Comparison of ENCODE assay signal across 7 cellular contexts in the genomic region with DNA sequence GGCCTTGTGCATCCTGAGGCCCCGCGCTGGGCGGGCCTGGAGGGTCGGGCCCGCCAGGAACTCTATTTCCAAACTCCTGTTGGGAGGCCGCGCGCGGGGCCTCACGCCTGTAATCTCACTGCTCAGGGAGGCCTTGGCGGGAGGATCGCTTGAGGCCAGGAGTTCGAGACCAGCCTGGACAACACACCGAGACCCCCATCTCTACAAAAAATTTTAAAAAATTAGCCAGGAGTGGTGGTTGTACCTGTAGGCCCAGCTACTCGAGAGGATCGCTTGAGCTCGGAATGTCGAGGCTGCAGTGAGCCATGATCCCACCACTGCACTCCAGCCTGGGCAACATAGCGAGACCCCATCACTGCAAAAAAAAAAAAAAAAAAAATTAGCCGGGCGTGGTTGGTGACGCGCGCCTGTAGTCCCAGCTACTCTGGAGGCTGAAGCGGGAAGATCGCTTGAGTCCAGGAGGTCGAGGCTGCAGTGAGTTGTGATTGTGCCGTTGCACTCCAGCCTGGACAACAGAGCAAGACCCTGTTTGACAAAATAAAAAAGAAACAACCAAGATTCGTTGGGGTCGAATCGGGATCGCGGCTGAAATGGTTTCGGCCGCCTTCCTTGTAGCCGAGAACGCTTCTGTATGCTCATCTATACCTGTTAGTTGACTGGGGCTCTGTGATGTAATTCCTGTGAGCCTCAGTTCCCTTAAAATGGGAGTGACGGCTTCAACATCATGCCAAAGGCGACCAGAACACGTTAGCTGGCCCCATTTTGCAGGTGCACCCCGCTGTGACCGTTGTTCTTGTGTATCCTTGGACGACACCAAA. TPM values are rescaled to one million over a fixed set of nuclear protein-coding genes. Genes with fewer than 3 reads are reported as not detected.
A peak's percentile ranks its signal among the peaks of the same experiment; 100 is the strongest.
DNase-seq lines count a peak whose midpoint lies in the region; ATAC-seq and TF ChIP-seq lines count a peak whose summit lies in the region.

No MANE protein-coding gene starts in this region.

- H3K4me3 Mint-ChIP-seq in activated T-helper 17 cell treated with anti-CD3 and anti-CD28 coated beads, Interleukin-2, amount 50 U/mL, for 72 hours, result peak overlapping the region; percentile 95

- H3K4me3 ChIP-seq in HL-60 (replicated peaks; ENCODE audit: insufficient read depth, low read length), result peak overlapping the region; percentile 78
- H3K4me3 ChIP-seq in iPS-11a (ENCODE audit: low read depth, low read length), result peak overlapping the region; percentile 71
- peak overlapping the region; percentile 74 to 99 (median 91) for H3K4me3 ChIP-seq in stomach

- H3K27me3 ChIP-seq in HL-60 (ENCODE audit: insufficient read depth, poor library complexity, severe bottlenecking) (no peaks in the 10 kb centered on the region), stomach (no peaks in the 10 kb centered on the region)

- no peak for ATAC-seq in activated T-helper 17 cell treated with anti-CD3 and anti-CD28 coated beads, Interleukin-2, amount 50 U/mL, for 72 hours (replicated peaks)
- no peak for ATAC-seq in HG02678 (IDR thresholded peaks at IDR 0.05; ENCODE audit: unreplicated experiment)
- ATAC-seq in GM19452 (IDR thresholded peaks at IDR 0.05; ENCODE audit: unreplicated experiment), result no peak

- no peaks in the 10 kb centered on the region for H3K27me3 Mint-ChIP-seq in activated T-helper 17 cell treated with anti-CD3 and anti-CD28 coated beads, Interleukin-2, amount 50 U/mL, for 72 hours

- H3K9me3 Mint-ChIP-seq in activated T-helper 17 cell treated with anti-CD3 and anti-CD28 coated beads, Interleukin-2, amount 50 U/mL, for 72 hours, result no peaks in the 10 kb centered on the region

- H3K36me3 ChIP-seq in stomach, result peaks cover 12 to 31% (median 25%) of the 10 kb centered on the region in 4 donors

- no peaks in the 10 kb centered on the region for H3K9me3 ChIP-seq in stomach

- peaks cover 68 to 87% (median 86%) of the 10 kb centered on the region in 4 donors for H3K4me1 ChIP-seq in stomach

- H3K4me1 Mint-ChIP-seq in activated T-helper 17 cell treated with anti-CD3 and anti-CD28 coated beads, Interleukin-2, amount 50 U/mL, for 72 hours, result peaks cover 46% of the 10 kb centered on the region

- TF ChIP-seq POLR2A in stomach (IDR thresholded peaks at IDR 0.05), result no peak

- no peak for TF ChIP-seq EP300 in stomach (IDR thresholded peaks at IDR 0.05)

- TF ChIP-seq CTCF in HL-60 (IDR thresholded peaks at IDR 0.05; ENCODE audit: insufficient read depth, low read length) (no peak), stomach (IDR thresholded peaks at IDR 0.05) (no peak)

- H3K27ac ChIP-seq in HL-60 (replicated peaks), result peak overlapping the region; percentile 98
- H3K27ac ChIP-seq in stomach, result peak overlapping the region; percentile 92 to 99 (median 99)

- H3K36me3 Mint-ChIP-seq in activated T-helper 17 cell treated with anti-CD3 and anti-CD28 coated beads, Interleukin-2, amount 50 U/mL, for 72 hours (ENCODE audit: low read depth), result peaks cover 77% of the 10 kb centered on the region

- peak overlapping the region; percentile 98 for H3K27ac Mint-ChIP-seq in activated T-helper 17 cell treated with anti-CD3 and anti-CD28 coated beads, Interleukin-2, amount 50 U/mL, for 72 hours

- 38 to 60% (median 42%) methylated on average over 29 to 43 of the region's 43 CpGs for WGBS in stomach, 5 donors

- intact Hi-C loops in stomach (cut with DNase I; ENCODE audit: low total_unique reads), result loop anchor here (10.0 kb wide), 1 partner anchor 88 kb away; a partner anchor contains a TSS

- DNase-seq in HL-60 (ENCODE audit: low read depth in 1 of 2, low spot score in 1 of 2) (no peak), stomach (no peak), NCI-H146 (lab: John Stamatoyannopoulos, UW) (no peak)

RNA-seq across cellular contexts. Expression of a gene that starts 0.6 kb away (rescaled TPM):
- 100 to 1,000 TPM in 1 of 2 donors, 10 to 100 TPM in 1; 99.5 to 119 TPM for total RNA-seq in activated T-helper 17 cell treated with anti-CD3 and anti-CD28 coated beads, Interleukin-2, amount 50 U/mL, for 72 hours
- 100 to 1,000 TPM in 1 of 5 donors, 10 to 100 TPM in 4; 25.8 to 214 (median 33.9) TPM for total RNA-seq in stomach
- polyA plus RNA-seq in stomach, result 10 to 100 TPM; 33.3 to 42.4 (median 40.2) TPM

RNA-seq across cellular contexts. Expression of a gene that starts 1.1 kb away (rescaled TPM):
- 10 to 100 TPM; 45.8 to 74.8 TPM for total RNA-seq in activated T-helper 17 cell treated with anti-CD3 and anti-CD28 coated beads, Interleukin-2, amount 50 U/mL, for 72 hours
- 100 to 1,000 TPM in 2 of 5 donors, 10 to 100 TPM in 3; 22.2 to 459 (median 96.9) TPM for total RNA-seq in stomach
- 100 to 1,000 TPM; 113 to 173 (median 132) TPM for polyA plus RNA-seq in stomach

RNA-seq across cellular contexts. Expression of a gene that starts 11.9 kb away (rescaled TPM):
- 1 to 10 TPM; 2.0 to 6.1 TPM for total RNA-seq in activated T-helper 17 cell treated with anti-CD3 and anti-CD28 coated beads, Interleukin-2, amount 50 U/mL, for 72 hours
- total RNA-seq in stomach, result 1 to 10 TPM in 2 of 5 donors, under 1 TPM in 1, not detected in 2; 0.45 to 2.0 (median 1.1) TPM
- 1 to 10 TPM in 1 of 3 donors, under 1 TPM in 2; 0.50 to 1.5 (median 0.61) TPM for polyA plus RNA-seq in stomach

RNA-seq across cellular contexts. Expression of a gene that starts 19.0 kb away (rescaled TPM):
- 1 to 10 TPM in 1 of 2 donors, under 1 TPM in 1; 0.61 to 1.0 TPM for total RNA-seq in activated T-helper 17 cell treated with anti-CD3 and anti-CD28 coated beads, Interleukin-2, amount 50 U/mL, for 72 hours
- total RNA-seq in stomach, result under 1 TPM in 1 of 5 donors, not detected in 4; 0.58 TPM
- under 1 TPM in 2 of 3 donors, not detected in 1; 0.68 to 0.75 TPM for polyA plus RNA-seq in stomach

RNA-seq across cellular contexts. Expression of a gene that starts 44.7 kb away (rescaled TPM):
- under 1 TPM; 0.09 to 0.32 TPM for total RNA-seq in activated T-helper 17 cell treated with anti-CD3 and anti-CD28 coated beads, Interleukin-2, amount 50 U/mL, for 72 hours
- total RNA-seq in stomach, result 1 to 10 TPM in 1 of 5 donors, under 1 TPM in 1, not detected in 3; 0.87 to 1.4 TPM
- under 1 TPM in 2 of 3 donors, not detected in 1; 0.15 to 0.31 TPM for polyA plus RNA-seq in stomach
